In the genomic region with DNA sequence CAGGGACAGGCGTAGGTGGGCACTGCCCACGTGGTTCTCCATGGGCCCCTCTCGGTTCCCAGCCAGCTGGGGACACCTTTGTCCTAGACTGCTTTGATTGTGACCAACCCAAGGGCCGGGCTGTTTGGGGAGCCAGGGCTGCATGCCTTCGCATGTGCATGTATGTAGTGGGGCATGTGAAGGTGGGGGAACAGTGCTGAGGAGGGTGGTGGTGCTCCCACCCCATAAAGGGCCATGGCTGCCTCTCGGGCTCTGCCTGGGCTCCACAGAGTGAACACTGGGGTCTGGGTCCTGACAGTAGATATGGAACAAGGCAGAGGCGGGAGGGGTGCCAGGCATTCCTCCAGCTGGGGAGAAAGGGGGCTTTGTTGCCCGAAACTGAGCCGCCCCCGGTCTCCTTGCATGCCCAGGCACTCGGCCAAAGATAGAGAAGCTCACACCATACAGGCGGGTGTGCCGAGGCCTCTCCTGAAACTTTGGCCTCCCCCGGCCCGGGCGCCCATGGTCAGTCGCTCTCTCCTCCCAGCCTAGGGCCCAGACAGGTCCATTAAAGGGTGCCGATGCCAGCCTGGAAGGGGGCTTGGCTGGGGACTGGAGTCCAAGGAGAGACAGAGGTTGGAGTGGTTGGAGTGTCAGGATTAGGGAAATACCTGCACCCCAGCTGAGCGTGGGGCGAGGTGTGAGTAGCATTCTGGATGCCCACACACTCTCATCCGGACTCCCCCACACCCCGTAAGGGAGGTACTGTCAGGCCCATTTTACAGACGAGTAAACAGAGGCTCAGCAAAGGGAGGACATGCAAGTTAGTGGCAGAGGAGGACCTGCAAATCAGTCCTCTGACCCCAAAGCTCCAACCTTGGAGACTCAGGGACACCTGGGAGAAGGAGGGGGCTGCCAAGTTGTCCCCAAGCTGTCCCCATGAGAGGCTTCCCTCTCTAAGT, we compare ENCODE assay signal across 30 cellular contexts. TPM values are rescaled to one million over a fixed set of nuclear protein-coding genes. Genes with fewer than 3 reads are reported as not detected.
DNase-seq lines count a peak whose midpoint lies in the region; TF ChIP-seq lines count a peak whose summit lies in the region.
"Had no signal": no experiment of that assay in that cellular context is flagged by ENCODE, and none has a peak within 500 bp of the region (broad histone marks: within the 10 kb centered on the region; RNA-seq: fewer than 3 reads in every experiment).

No MANE protein-coding gene starts in this region.

- H2AK5ac ChIP-seq in mesendoderm (ENCODE audit: low read length), result peak overlapping the region; percentile 35

- H3K18ac ChIP-seq in mesendoderm (ENCODE audit: low read length), result peak overlapping the region; percentile 88

- H3K9me3 ChIP-seq in HUES48 (ENCODE audit: control insufficient read depth, insufficient read depth, low read length), result no peaks in the 10 kb centered on the region
- H3K9me3 ChIP-seq in tibial nerve, result no peaks in the 10 kb centered on the region
- no peaks in the 10 kb centered on the region for H3K9me3 ChIP-seq in esophagus squamous epithelium
- H3K9me3 ChIP-seq: adrenal gland, Caco-2, Peyer's patch, sigmoid colon, stomach, thyroid gland had no signal

- H3K23ac ChIP-seq in mesendoderm (ENCODE audit: low read length), result peak overlapping the region; percentile 32

- TF ChIP-seq POLR2A in tibial nerve (IDR thresholded peaks at IDR 0.05) (no peak), esophagus squamous epithelium (IDR thresholded peaks at IDR 0.05) (no peak)

- no peaks in the 10 kb centered on the region for H3K79me1 ChIP-seq in mesendoderm (ENCODE audit: low read length)

- H2BK5ac ChIP-seq in mesendoderm (ENCODE audit: low read length), result peak overlapping the region; percentile 41

- H3K4ac ChIP-seq in mesendoderm (ENCODE audit: low read depth, low read length), result peak overlapping the region; percentile 58

- peak overlapping the region; percentile 83 for H2BK120ac ChIP-seq in mesendoderm (ENCODE audit: low read depth, low read length)

- intact Hi-C loops in esophagus squamous epithelium (cut with DNase I), result no loop called here

- H3K4me3 ChIP-seq in HUES48 (ENCODE audit: low read depth, low read length), result no peak overlapping the region
- no peak overlapping the region for H3K4me3 ChIP-seq in mesendoderm (ENCODE audit: low read length)
- no peak overlapping the region for H3K4me3 ChIP-seq in tibial nerve
- no peak overlapping the region for H3K4me3 ChIP-seq in esophagus squamous epithelium
- H3K4me3 ChIP-seq: adrenal gland, BLaER1, hepatocyte, Peyer's patch, sigmoid colon, stomach, thyroid gland had no signal

- H3K4me1 ChIP-seq in HUES48 (ENCODE audit: control insufficient read depth, insufficient read depth, low read length), result peaks cover 35% of the 10 kb centered on the region
- H3K4me1 ChIP-seq in mesendoderm (ENCODE audit: control insufficient read depth, low read depth, low read length), result peaks cover 22% of the 10 kb centered on the region
- H3K4me1 ChIP-seq in tibial nerve, result peaks cover 0 to 68% (median 21%) of the 10 kb centered on the region in 4 donors
- peaks cover 0 to 17% (median 8%) of the 10 kb centered on the region in 3 donors for H3K4me1 ChIP-seq in esophagus squamous epithelium
- H3K4me1 ChIP-seq: BLaER1, Peyer's patch, stomach, thyroid gland had no signal

- DNase-seq in astrocyte of the hippocampus (ENCODE audit: low read depth, low spot score), result peak; percentile 34
- DNase-seq in mesendoderm, result no peak
- DNase-seq in tibial nerve (ENCODE audit: low spot score in 2 of 2), result no peak
- no peak for DNase-seq in esophagus squamous epithelium (lab: John Stamatoyannopoulos, UW)
- DNase-seq in NCI-H2081 treated with DMSO at 0.1 percent for 48 hours (lab: John Stamatoyannopoulos, UW), result no peak
- DNase-seq in midbrain (lab: John Stamatoyannopoulos, UW), result no peak
- DNase-seq: activated CD4-positive, alpha-beta memory T cell treated with anti-CD3 and anti-CD28 coated beads for 36 hours; activated CD4-positive, alpha-beta T cell treated with anti-CD3 and anti-CD28 coated beads for 1 hour; activated CD8-positive, alpha-beta memory T cell treated with anti-CD3 and anti-CD28 coated beads, Interleukin-2, amount 50 U/mL, for 4 hours; activated naive CD4-positive, alpha-beta T cell treated with anti-CD3 and anti-CD28 coated beads, Interleukin-2, amount 10 ng/mL, durations not matched to agents 7 days and 5 days; adrenal gland; Caco-2; DMS79; left colon; mammary epithelial cell; MV-4-11; NCI-H146; NCI-H446 treated with DMSO at 0.1 percent for 48 hours; NCI-H774; SHP77 treated with DMSO at 0.1 percent for 48 hours; sigmoid colon; stimulated activated CD4-positive, alpha-beta T cell treated with anti-CD3 and anti-CD28 coated beads, Interleukin-4, amount 100 ng/mL, for 1 hour; stomach; thyroid gland had no signal

- peak overlapping the region; percentile 93 for H3K27ac ChIP-seq in HUES48 (ENCODE audit: low read depth, low read length)
- H3K27ac ChIP-seq in mesendoderm (ENCODE audit: low read depth, low read length), result peak overlapping the region; percentile 84
- peak overlapping the region; percentile 56 to 96 (median 76) for H3K27ac ChIP-seq in tibial nerve
- no peak overlapping the region for H3K27ac ChIP-seq in esophagus squamous epithelium
- H3K27ac ChIP-seq: adrenal gland, BLaER1, hepatocyte, HL-60, Peyer's patch, sigmoid colon, stomach, thyroid gland had no signal

- H3K27me3 ChIP-seq in HUES48 (ENCODE audit: control insufficient read depth, insufficient read depth, low read length) (no peaks in the 10 kb centered on the region), mesendoderm (ENCODE audit: insufficient read depth, low read length, poor library complexity) (no peaks in the 10 kb centered on the region), tibial nerve (no peaks in the 10 kb centered on the region), esophagus squamous epithelium (peaks cover 0 to 5% (median 0%) of the 10 kb centered on the region in 4 donors)
- H3K27me3 ChIP-seq: adrenal gland, hepatocyte, Peyer's patch, sigmoid colon, stomach, thyroid gland had no signal

- no peaks in the 10 kb centered on the region for H3K79me2 ChIP-seq in mesendoderm (ENCODE audit: control insufficient read depth, insufficient read depth, low read length)
- H3K79me2 ChIP-seq: hepatocyte had no signal

- no peak overlapping the region for H3K4me2 ChIP-seq in mesendoderm (ENCODE audit: low read length)
- H3K4me2 ChIP-seq: BLaER1, hepatocyte had no signal

- peak overlapping the region; percentile 43; the same call in 1 of the 2 replicates for H3K9ac ChIP-seq in HUES48 (ENCODE audit: low read depth, low read length)
- H3K9ac ChIP-seq in mesendoderm (ENCODE audit: low read length), result peak overlapping the region; percentile 57
- H3K9ac ChIP-seq: BLaER1 had no signal

- no peak overlapping the region for H4K8ac ChIP-seq in mesendoderm (ENCODE audit: low read depth, low read length)

- TF ChIP-seq CTCF in tibial nerve (IDR thresholded peaks at IDR 0.05), result no peak
- TF ChIP-seq CTCF in esophagus squamous epithelium (IDR thresholded peaks at IDR 0.05), result no peak

- peak in 1 of 2 donors; percentile 53 for TF ChIP-seq EP300 in tibial nerve (IDR thresholded peaks at IDR 0.05)

- WGBS in mesendoderm (ENCODE audit: extremely low coverage, insufficient coverage, low lambda C conversion rate), result no CpG with 5 or more reads among the region's 23 CpGs
- WGBS in tibial nerve, 2 donors, result 56 to 62% methylated on average over 18 to 22 of the region's 23 CpGs
- 70 to 91% methylated on average over 6 to 11 of the region's 23 CpGs for WGBS in esophagus squamous epithelium, 2 donors

- H4K5ac ChIP-seq in mesendoderm (ENCODE audit: low read length), result peak overlapping the region; percentile 60

- H3K36me3 ChIP-seq in HUES48 (ENCODE audit: control insufficient read depth, insufficient read depth, low read length) (no peaks in the 10 kb centered on the region), mesendoderm (ENCODE audit: control insufficient read depth, insufficient read depth, low read length) (no peaks in the 10 kb centered on the region), tibial nerve (no peaks in the 10 kb centered on the region), esophagus squamous epithelium (no peaks in the 10 kb centered on the region)
- H3K36me3 ChIP-seq: adrenal gland, BLaER1, Peyer's patch, sigmoid colon, stomach, thyroid gland had no signal

- no peak overlapping the region for H2BK15ac ChIP-seq in mesendoderm (replicated peaks; ENCODE audit: low read depth)

- peak overlapping the region; percentile 87 for H3K56ac ChIP-seq in mesendoderm (ENCODE audit: low read length)

RNA-seq across cellular contexts. Expression of gene EPHA2, which starts 41.1 kb away (rescaled TPM):
- 78.4 TPM for polyA plus RNA-seq in mesendoderm (2013, experiment 1 of 2)
- 74.3 TPM for polyA plus RNA-seq in mesendoderm (2013, experiment 2 of 2)
- total RNA-seq in tibial nerve (10 to 100 TPM; 30.0 to 66.9 (median 35.9) TPM), esophagus squamous epithelium (100 to 1,000 TPM in 3 of 4 donors, 10 to 100 TPM in 1; 87.5 to 225 (median 137) TPM)
- total RNA-seq: T-helper 2 cell treated with Interferon-gamma antibody and Interleukin-4, amounts not matched to agents 100 ng/mL and 5 ng/mL, for 36 hours had no signal

RNA-seq across cellular contexts. Expression of gene FAM131C, which starts 41.3 kb away (rescaled TPM):
- polyA plus RNA-seq in mesendoderm (2013, experiment 1 of 2), result 0.25 TPM
- polyA plus RNA-seq in mesendoderm (2013, experiment 2 of 2), result 0.20 TPM
- total RNA-seq in tibial nerve (not detected), esophagus squamous epithelium (1 to 10 TPM in 2 of 4 donors, not detected in 2; 1.6 to 4.5 TPM)
- total RNA-seq: left colon, stomach had no signal

Comparison
In these comparisons a context has a peak if more than half of its experiments do, and no peak if none do; other contexts are left out.
1. H3K27ac ChIP-seq: peak in HUES48 (single experiment), mesendoderm (single experiment) and tibial nerve (4 of 4); none in esophagus squamous epithelium (0 of 4).